16 cellular contexts compared by ENCODE assay signal in genomic region chrX:41097326-41097725, GRCh38.
"Had no signal": no experiment of that assay in that cellular context is flagged by ENCODE, and none has a peak within 500 bp of the region (broad histone marks: within the 10 kb centered on the region; RNA-seq: fewer than 3 reads in every experiment).

No MANE protein-coding gene starts in this region.

- H3K36me3 ChIP-seq: gastrocnemius medialis, heart right ventricle, neural progenitor cell, thoracic aorta had no signal

- H3K27ac ChIP-seq: epithelial cell of prostate, heart right ventricle, stomach, thoracic aorta had no signal

- H2AFZ ChIP-seq: neural progenitor cell had no signal

- H3K4me3 Mint-ChIP-seq: activated naive CD8-positive, alpha-beta T cell treated with anti-CD3 and anti-CD28 coated beads, Interleukin-2, amount 50 U/mL, for 24 hours; neural progenitor cell had no signal

- H3K27me3 ChIP-seq: gastrocnemius medialis, neural progenitor cell, stomach had no signal

- DNase-seq: activated CD4-positive, alpha-beta T cell treated with anti-CD3 and anti-CD28 coated beads, Interleukin-2, amount 50 U/mL, for 48 hours; activated effector memory CD4-positive, alpha-beta T cell treated with Interleukin-2 at 50 U/mL for 16 hours; activated naive CD8-positive, alpha-beta T cell treated with anti-CD3 and anti-CD28 coated beads, Interleukin-2, amount 50 U/mL, for 24 hours; effector CD8-positive, alpha-beta T cell; gastrocnemius medialis; heart right ventricle; islet precursor cell; mammary epithelial cell; retina; stomach; T-helper 2 cell had no signal

- H3K9me3 Mint-ChIP-seq: activated naive CD8-positive, alpha-beta T cell treated with anti-CD3 and anti-CD28 coated beads, Interleukin-2, amount 50 U/mL, for 24 hours had no signal

- ATAC-seq: activated CD4-positive, CD25-positive, alpha-beta regulatory T cell treated with anti-CD3 and anti-CD28 coated beads, Interleukin-2, amount 50 U/mL, for 24 hours; activated naive CD8-positive, alpha-beta T cell treated with anti-CD3 and anti-CD28 coated beads, Interleukin-2, amount 50 U/mL, for 24 hours; left lobe of liver had no signal

- H3K9me3 ChIP-seq: gastrocnemius medialis, heart right ventricle, stomach, thoracic aorta had no signal

- H3K27me3 Mint-ChIP-seq: activated naive CD8-positive, alpha-beta T cell treated with anti-CD3 and anti-CD28 coated beads, Interleukin-2, amount 50 U/mL, for 24 hours had no signal

- H3K27ac Mint-ChIP-seq: activated naive CD8-positive, alpha-beta T cell treated with anti-CD3 and anti-CD28 coated beads, Interleukin-2, amount 50 U/mL, for 24 hours; neural progenitor cell had no signal

- H3K9ac ChIP-seq: neural progenitor cell had no signal

- H3K4me3 ChIP-seq: gastrocnemius medialis, heart right ventricle, neural progenitor cell, stomach, thoracic aorta had no signal
